Comparison of ENCODE assay signal across 23 cellular contexts in the genomic region with DNA sequence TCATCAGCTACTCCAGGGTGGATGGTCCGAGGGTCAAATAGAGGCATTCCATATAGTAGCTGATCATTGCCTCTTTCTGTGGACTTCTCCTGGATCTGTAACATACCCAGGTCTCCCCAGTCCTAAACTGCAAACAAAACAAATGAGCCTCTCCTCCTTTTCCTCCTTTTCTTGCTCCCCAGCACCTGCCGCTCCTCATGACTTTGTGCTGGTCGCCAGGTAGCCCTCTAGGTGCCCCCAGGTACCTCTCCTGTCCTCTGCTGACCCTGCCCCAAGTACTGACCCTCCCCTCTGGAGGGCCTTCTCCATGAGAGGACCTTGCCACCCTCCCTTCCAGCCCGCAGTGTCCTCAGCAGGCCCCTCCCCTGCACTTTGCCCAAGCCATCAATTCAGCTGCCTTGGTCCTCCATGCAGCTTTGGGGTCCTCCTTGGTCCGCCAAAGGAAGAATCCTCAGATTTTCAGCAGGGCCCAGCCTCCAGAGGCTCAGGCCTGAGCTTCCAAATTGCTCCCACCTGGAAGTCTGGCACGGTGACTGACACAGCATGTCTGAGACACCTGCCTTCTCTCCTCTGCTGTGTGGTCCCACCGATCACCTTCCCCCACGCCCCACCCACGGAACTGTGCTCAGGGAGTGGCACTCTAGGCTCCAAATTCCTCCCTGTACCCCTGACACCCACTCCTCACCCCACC.
DNase-seq lines count a peak whose midpoint lies in the region; ATAC-seq and TF ChIP-seq lines count a peak whose summit lies in the region.
"Had no signal": no experiment of that assay in that cellular context is flagged by ENCODE, and none has a peak within 500 bp of the region (broad histone marks: within the 10 kb centered on the region; RNA-seq: fewer than 3 reads in every experiment).

No MANE protein-coding gene starts in this region.

- intact Hi-C loops in activated CD8-positive, alpha-beta T cell treated with anti-CD3 and anti-CD28 coated beads for 36 hours (cut with micrococcal nuclease): no loop called here
- intact Hi-C loops in tibial artery (cut with DNase I; ENCODE audit: low total_unique reads): no loop called here

- no peak overlapping the region for H3K27ac ChIP-seq in tibial artery
- H3K27ac ChIP-seq: body of pancreas, skin epidermis had no signal

- H3K4me1 Mint-ChIP-seq in activated CD8-positive, alpha-beta T cell treated with anti-CD3 and anti-CD28 coated beads, Interleukin-2, amount 10 ng/mL, durations not matched to agents 7 days and 5 days (ENCODE audit: low read depth): no peaks in the 10 kb centered on the region
- peaks cover 4% of the 10 kb centered on the region for H3K4me1 Mint-ChIP-seq in activated CD8-positive, alpha-beta T cell treated with anti-CD3 and anti-CD28 coated beads for 36 hours (ENCODE audit: low read depth)
- H3K4me1 Mint-ChIP-seq in chondrocyte (ENCODE audit: low read depth): no peaks in the 10 kb centered on the region

- POLR2A ChIA-PET in activated CD8-positive, alpha-beta T cell treated with anti-CD3 and anti-CD28 coated beads, Interleukin-2, amount 10 ng/mL, durations not matched to agents 7 days and 5 days (lab: Charles Lee): no interaction called here
- POLR2A ChIA-PET in activated CD8-positive, alpha-beta T cell treated with anti-CD3 and anti-CD28 coated beads for 36 hours (lab: Charles Lee): no interaction called here

- H3K4me1 ChIP-seq in tibial artery: no peaks in the 10 kb centered on the region
- H3K4me1 ChIP-seq: body of pancreas, Caco-2 had no signal

- peaks cover 33% of the 10 kb centered on the region for H3K27me3 Mint-ChIP-seq in activated CD8-positive, alpha-beta T cell treated with anti-CD3 and anti-CD28 coated beads, Interleukin-2, amount 10 ng/mL, durations not matched to agents 7 days and 5 days (ENCODE audit: low read depth)
- peaks cover 20% of the 10 kb centered on the region for H3K27me3 Mint-ChIP-seq in activated CD8-positive, alpha-beta T cell treated with anti-CD3 and anti-CD28 coated beads for 36 hours
- no peaks in the 10 kb centered on the region for H3K27me3 Mint-ChIP-seq in chondrocyte (ENCODE audit: low read depth)

- no peaks in the 10 kb centered on the region for H3K27me3 ChIP-seq in tibial artery
- H3K27me3 ChIP-seq: body of pancreas had no signal

- CTCF ChIA-PET in activated CD8-positive, alpha-beta T cell treated with anti-CD3 and anti-CD28 coated beads, Interleukin-2, amount 10 ng/mL, durations not matched to agents 7 days and 5 days (lab: Charles Lee): no interaction called here
- CTCF ChIA-PET in activated CD8-positive, alpha-beta T cell treated with anti-CD3 and anti-CD28 coated beads for 36 hours (lab: Charles Lee): interaction anchor here (0.9 to 1.2 kb wide), 2 partner anchors 15 to 26 kb away, joined by 3 read pairs; no protein-coding TSS in a partner anchor

- DNase-seq in activated CD8-positive, alpha-beta T cell treated with anti-CD3 and anti-CD28 coated beads, Interleukin-2, amount 10 ng/mL, durations not matched to agents 7 days and 5 days: peak; percentile 14
- no peak for DNase-seq in activated CD8-positive, alpha-beta T cell treated with anti-CD3 and anti-CD28 coated beads for 36 hours
- DNase-seq in chondrocyte (ENCODE audit: low spot score): peak; percentile 44
- DNase-seq in mucosa of gallbladder (ENCODE audit: low spot score): peak; percentile 8
- peak; percentile 11 to 61 for DNase-seq in tibial artery
- no peak for DNase-seq in HPDE6-E6E7 (ENCODE audit: extremely low spot score)
- no peak for DNase-seq in activated CD4-positive, alpha-beta T cell treated with anti-CD3 and anti-CD28 coated beads, Interleukin-2, amount 50 U/mL, for 48 hours
- DNase-seq: 8988T, Caco-2, DND-41, foreskin fibroblast, hypothalamus, mesendoderm, NCI-H1105 treated with DMSO at 0.1 percent for 48 hours, NCI-H2107, SK-N-SH had no signal

- TF ChIP-seq CTCF in activated CD8-positive, alpha-beta T cell treated with anti-CD3 and anti-CD28 coated beads for 36 hours (IDR thresholded peaks at IDR 0.05): no peak
- TF ChIP-seq CTCF in chondrocyte (IDR thresholded peaks at IDR 0.05) (no peak), tibial artery (IDR thresholded peaks at IDR 0.05) (no peak)

- H3K4me3 ChIP-seq in tibial artery: no peak overlapping the region
- H3K4me3 ChIP-seq: body of pancreas, skin epidermis had no signal

- no peaks in the 10 kb centered on the region for H3K9me3 ChIP-seq in tibial artery
- H3K9me3 ChIP-seq: body of pancreas had no signal

- no peak for ATAC-seq in activated CD8-positive, alpha-beta T cell treated with anti-CD3 and anti-CD28 coated beads, Interleukin-2, amount 10 ng/mL, durations not matched to agents 7 days and 5 days
- no peak for ATAC-seq in activated CD8-positive, alpha-beta T cell treated with anti-CD3 and anti-CD28 coated beads for 36 hours
- ATAC-seq in GM19397 (IDR thresholded peaks at IDR 0.05; ENCODE audit: unreplicated experiment): no peak
- ATAC-seq: body of pancreas; natural killer cell treated with Interleukin-12 subunit alpha and Interleukin-12 subunit beta and Interleukin-15 and Interleukin-18, amount 100 ng/mL, for 72 hours had no signal

- peaks cover 0 to 57% (median 19%) of the 10 kb centered on the region in 3 donors for H3K36me3 ChIP-seq in tibial artery

- no peak overlapping the region for H3K4me3 Mint-ChIP-seq in activated CD8-positive, alpha-beta T cell treated with anti-CD3 and anti-CD28 coated beads, Interleukin-2, amount 10 ng/mL, durations not matched to agents 7 days and 5 days
- H3K4me3 Mint-ChIP-seq in activated CD8-positive, alpha-beta T cell treated with anti-CD3 and anti-CD28 coated beads for 36 hours: no peak overlapping the region
- no peak overlapping the region for H3K4me3 Mint-ChIP-seq in chondrocyte (ENCODE audit: unreplicated experiment)
- H3K4me3 Mint-ChIP-seq: natural killer cell treated with Interleukin-12 subunit alpha and Interleukin-12 subunit beta and Interleukin-15 and Interleukin-18, amount 100 ng/mL, for 72 hours; stimulated activated naive CD8-positive, alpha-beta T cell treated with anti-CD3 and anti-CD28 coated beads, Interleukin-15, Interleukin-2, amounts not matched to agents 100 ng/mL and 50 ng/mL, for 24 hours; T-helper 2 cell treated with Interferon-gamma antibody and Interleukin-4, amounts not matched to agents 5 μg/mL and 100 μg/mL, for 36 hours had no signal

- no peaks in the 10 kb centered on the region for H3K36me3 Mint-ChIP-seq in activated CD8-positive, alpha-beta T cell treated with anti-CD3 and anti-CD28 coated beads, Interleukin-2, amount 10 ng/mL, durations not matched to agents 7 days and 5 days (ENCODE audit: low read depth)
- no peaks in the 10 kb centered on the region for H3K36me3 Mint-ChIP-seq in activated CD8-positive, alpha-beta T cell treated with anti-CD3 and anti-CD28 coated beads for 36 hours (ENCODE audit: low read depth)
- peaks cover 13% of the 10 kb centered on the region for H3K36me3 Mint-ChIP-seq in chondrocyte (ENCODE audit: low read depth)

- no peaks in the 10 kb centered on the region for H3K9me3 Mint-ChIP-seq in activated CD8-positive, alpha-beta T cell treated with anti-CD3 and anti-CD28 coated beads, Interleukin-2, amount 10 ng/mL, durations not matched to agents 7 days and 5 days (ENCODE audit: insufficient read depth)
- peaks cover 7% of the 10 kb centered on the region for H3K9me3 Mint-ChIP-seq in activated CD8-positive, alpha-beta T cell treated with anti-CD3 and anti-CD28 coated beads for 36 hours
- peaks cover 13% of the 10 kb centered on the region for H3K9me3 Mint-ChIP-seq in chondrocyte (ENCODE audit: low read depth)

- no peak overlapping the region for H3K27ac Mint-ChIP-seq in activated CD8-positive, alpha-beta T cell treated with anti-CD3 and anti-CD28 coated beads, Interleukin-2, amount 10 ng/mL, durations not matched to agents 7 days and 5 days
- no peak overlapping the region for H3K27ac Mint-ChIP-seq in activated CD8-positive, alpha-beta T cell treated with anti-CD3 and anti-CD28 coated beads for 36 hours
- no peak overlapping the region for H3K27ac Mint-ChIP-seq in chondrocyte (ENCODE audit: unreplicated experiment)
- H3K27ac Mint-ChIP-seq: natural killer cell treated with Interleukin-12 subunit alpha and Interleukin-12 subunit beta and Interleukin-15 and Interleukin-18, amount 100 ng/mL, for 72 hours; progenitor cell of endocrine pancreas; stimulated activated naive CD8-positive, alpha-beta T cell treated with anti-CD3 and anti-CD28 coated beads, Interleukin-15, Interleukin-2, amounts not matched to agents 100 ng/mL and 50 ng/mL, for 24 hours; T-helper 2 cell treated with Interferon-gamma antibody and Interleukin-4, amounts not matched to agents 5 μg/mL and 100 μg/mL, for 36 hours had no signal

Comparison
In these comparisons a context has a peak if more than half of its experiments do, and no peak if none do; other contexts are left out.
1. DNase-seq: peak in activated CD8-positive, alpha-beta T cell treated with anti-CD3 and anti-CD28 coated beads, Interleukin-2, amount 10 ng/mL, durations not matched to agents 7 days and 5 days (single experiment), chondrocyte (single experiment), mucosa of gallbladder (single experiment) and tibial artery (2 of 2); none in activated CD8-positive, alpha-beta T cell treated with anti-CD3 and anti-CD28 coated beads for 36 hours (single experiment), HPDE6-E6E7 (single experiment) and activated CD4-positive, alpha-beta T cell treated with anti-CD3 and anti-CD28 coated beads, Interleukin-2, amount 50 U/mL, for 48 hours (0 of 2).